8 cellular contexts compared by ENCODE assay signal in genomic region chr17:76523084-76524037, GRCh38. TPM values are rescaled to one million over a fixed set of nuclear protein-coding genes. Genes with fewer than 3 reads are reported as not detected.
DNase-seq lines count a peak whose midpoint lies in the region; ATAC-seq, FAIRE-seq and TF ChIP-seq lines count a peak whose summit lies in the region.

No MANE protein-coding gene starts in this region.

- peak; percentile 77 for FAIRE-seq in endothelial cell of umbilical vein (lab: Jason Lieb, UNC)

- BruUV-seq in endothelial cell of umbilical vein (replicated peaks; lab: Mats Ljungman, UMichigan): no TSS peak

- no peaks in the 10 kb centered on the region for H3K27me3 Mint-ChIP-seq in CD4-positive, alpha-beta T cell
- H3K27me3 Mint-ChIP-seq in activated CD8-positive, alpha-beta memory T cell treated with anti-CD3 and anti-CD28 coated beads, Interleukin-2, amount 10 ng/mL, durations not matched to agents 7 days and 5 days: peaks cover 7% of the 10 kb centered on the region
- peaks cover 0 to 14% (median 11%) of the 10 kb centered on the region in 3 donors for H3K27me3 Mint-ChIP-seq in naive B cell

- H3K36me3 ChIP-seq in endothelial cell of umbilical vein (ENCODE audit: control insufficient read depth in 2 of 2, extremely low read depth in 1 of 2, insufficient read depth in 2 of 2, low read length in 2 of 2): no peaks in the 10 kb centered on the region

- TF ChIP-seq CTCF in CD4-positive, alpha-beta T cell (IDR thresholded peaks at IDR 0.05): peak; percentile 99
- TF ChIP-seq CTCF in HFF-Myc (IDR thresholded peaks at IDR 0.05; ENCODE audit: low read depth, low read length, missing control alignments) (peak; percentile 99), endothelial cell of umbilical vein (IDR thresholded peaks at IDR 0.05; ENCODE audit: extremely low read depth in 1 of 2, insufficient read depth in 1 of 2, low read depth in 1 of 2, low read length in 2 of 2) (peak; percentile 99 to 100)

- dilution Hi-C loops in endothelial cell of umbilical vein (cut with MboI; ENCODE audit: extremely low pct_ligation_motif_present, low sequenced_read_pairs): no loop called here

- H3K9me3 Mint-ChIP-seq in CD4-positive, alpha-beta T cell: no peaks in the 10 kb centered on the region
- H3K9me3 Mint-ChIP-seq in activated CD8-positive, alpha-beta memory T cell treated with anti-CD3 and anti-CD28 coated beads, Interleukin-2, amount 10 ng/mL, durations not matched to agents 7 days and 5 days (ENCODE audit: low read depth): no peaks in the 10 kb centered on the region
- H3K9me3 Mint-ChIP-seq in naive B cell: no peaks in the 10 kb centered on the region

- H3K27ac ChIP-seq in CD4-positive, alpha-beta T cell (ENCODE audit: low read depth, low read length): no peak overlapping the region
- no peak overlapping the region for H3K27ac ChIP-seq in endothelial cell of umbilical vein (ENCODE audit: insufficient read depth, low read depth, low read length)

- ATAC-seq in CD4-positive, alpha-beta T cell (ENCODE audit: poor library complexity): peak; percentile 88
- ATAC-seq in activated CD8-positive, alpha-beta memory T cell treated with anti-CD3 and anti-CD28 coated beads, Interleukin-2, amount 10 ng/mL, durations not matched to agents 7 days and 5 days: peak; percentile 88
- ATAC-seq in naive B cell (ENCODE audit: low read depth in 2 of 2): peak; percentile 29 to 51

- intact Hi-C loops in CD4-positive, alpha-beta T cell (cut with DNase I, micrococcal nuclease): loop anchor here (1.0 to 2.0 kb wide), 6 partner anchors 24 to 192 kb away; no protein-coding TSS in a partner anchor
- intact Hi-C loops in endothelial cell of umbilical vein (cut with micrococcal nuclease): loop anchor here (1.0 to 10.0 kb wide), 6 partner anchors 24 to 191 kb away; partner anchors contain the start of gene MXRA7

- no peak for TF ChIP-seq POLR2A in endothelial cell of umbilical vein (IDR thresholded peaks at IDR 0.05; ENCODE audit: low read depth, low read length)

- no peaks in the 10 kb centered on the region for H3K79me2 ChIP-seq in endothelial cell of umbilical vein (ENCODE audit: control insufficient read depth, insufficient read depth, low read length)

- peaks cover 26% of the 10 kb centered on the region for H3K4me1 Mint-ChIP-seq in CD4-positive, alpha-beta T cell (ENCODE audit: low read depth)
- H3K4me1 Mint-ChIP-seq in activated CD8-positive, alpha-beta memory T cell treated with anti-CD3 and anti-CD28 coated beads, Interleukin-2, amount 10 ng/mL, durations not matched to agents 7 days and 5 days: peaks cover 15% of the 10 kb centered on the region
- H3K4me1 Mint-ChIP-seq in naive B cell: peaks cover 24 to 40% (median 30%) of the 10 kb centered on the region in 3 donors

- H3K9me3 ChIP-seq in CD4-positive, alpha-beta T cell (ENCODE audit: control insufficient read depth, low read length): no peaks in the 10 kb centered on the region
- H3K9me3 ChIP-seq in endothelial cell of umbilical vein (replicated peaks; ENCODE audit: control insufficient read depth, insufficient read depth, low read length): no peaks in the 10 kb centered on the region

- CTCF ChIA-PET in CD4-positive, alpha-beta T cell (lab: Charles Lee): interaction anchor here (0.7 to 3.6 kb wide), 30 partner anchors 10 to 229 kb away, joined by 3 to 60 read pairs (median 4); partner anchors contain the start of genes CYGB, PRCD, ST6GALNAC2 and UBE2O
- CTCF ChIA-PET in activated CD8-positive, alpha-beta memory T cell treated with anti-CD3 and anti-CD28 coated beads, Interleukin-2, amount 10 ng/mL, durations not matched to agents 7 days and 5 days (lab: Charles Lee): interaction anchor here (0.5 to 6.6 kb wide), 54 partner anchors 9 to 249 kb away, joined by 3 to 106 read pairs (median 4); partner anchors contain the start of genes AANAT, CYGB, PRCD and SPHK1
- CTCF ChIA-PET in endothelial cell of umbilical vein (lab: Charles Lee): interaction anchor here (0.6 to 5.9 kb wide), 26 partner anchors 9 to 669 kb away, joined by 3 to 112 read pairs (median 8); partner anchors contain the start of genes CYGB, JMJD6, METTL23 and MXRA7

- no peaks in the 10 kb centered on the region for H3K27me3 ChIP-seq in CD4-positive, alpha-beta T cell (ENCODE audit: control insufficient read depth, insufficient read depth, low read length)
- H3K27me3 ChIP-seq in endothelial cell of umbilical vein (ENCODE audit: control insufficient read depth in 2 of 2, insufficient read depth in 2 of 2, low read length in 2 of 2): no peaks in the 10 kb centered on the region

- no peaks in the 10 kb centered on the region for H4K20me1 ChIP-seq in endothelial cell of umbilical vein (replicated peaks; ENCODE audit: control insufficient read depth, extremely low read depth, insufficient read depth, low read length)

- H3K36me3 Mint-ChIP-seq in CD4-positive, alpha-beta T cell (ENCODE audit: low read depth): no peaks in the 10 kb centered on the region
- no peaks in the 10 kb centered on the region for H3K36me3 Mint-ChIP-seq in activated CD8-positive, alpha-beta memory T cell treated with anti-CD3 and anti-CD28 coated beads, Interleukin-2, amount 10 ng/mL, durations not matched to agents 7 days and 5 days
- no peaks in the 10 kb centered on the region for H3K36me3 Mint-ChIP-seq in naive B cell

- no peak overlapping the region for H3K4me3 Mint-ChIP-seq in CD4-positive, alpha-beta T cell
- peak overlapping the region; percentile 8 for H3K4me3 Mint-ChIP-seq in activated CD8-positive, alpha-beta memory T cell treated with anti-CD3 and anti-CD28 coated beads, Interleukin-2, amount 10 ng/mL, durations not matched to agents 7 days and 5 days
- peak overlapping the region in 4 of 8 donors; percentile 30 to 80 (median 54) for H3K4me3 Mint-ChIP-seq in naive B cell

- DNase-seq in CD4-positive, alpha-beta T cell: peak; percentile 66 to 87 (median 80)
- no peak for DNase-seq in HFF-Myc (ENCODE audit: extremely low read depth, low read depth)
- peak; percentile 61 for DNase-seq in NCI-H748 (lab: John Stamatoyannopoulos, UW; ENCODE audit: unreplicated experiment)
- DNase-seq in activated CD8-positive, alpha-beta memory T cell treated with anti-CD3 and anti-CD28 coated beads, Interleukin-2, amount 10 ng/mL, durations not matched to agents 7 days and 5 days: peak; percentile 85
- peak; percentile 60 for DNase-seq in endothelial cell of umbilical vein (ENCODE audit: low read depth, low spot score)
- DNase-seq in naive B cell: peak; percentile 82
- DNase-seq in stimulated activated CD8-positive, alpha-beta memory T cell treated with anti-CD3 and anti-CD28 coated beads, Interleukin-7, amount 100 ng/mL, for 4 hours (ENCODE audit: low read depth in 2 of 2): peak; percentile 53 to 69
- DNase-seq in GF-D8 (lab: John Stamatoyannopoulos, UW): no peak

- H3K9me1 ChIP-seq in endothelial cell of umbilical vein (replicated peaks; ENCODE audit: control insufficient read depth, extremely low read depth, insufficient read depth, low read length): no peaks in the 10 kb centered on the region

- H2AFZ ChIP-seq in endothelial cell of umbilical vein (ENCODE audit: low read depth, low read length): peak overlapping the region; percentile 78

- H3K4me3 ChIP-seq in HFF-Myc (replicated peaks; ENCODE audit: low read depth, low read length) (no peak overlapping the region), endothelial cell of umbilical vein (replicated peaks in 1 of 3; ENCODE audit: insufficient read depth in 1 of 3, low read depth in 1 of 3, low read length in 3 of 3) (no peak overlapping the region)

- H3K27ac Mint-ChIP-seq in CD4-positive, alpha-beta T cell: peak overlapping the region; percentile 41
- H3K27ac Mint-ChIP-seq in activated CD8-positive, alpha-beta memory T cell treated with anti-CD3 and anti-CD28 coated beads, Interleukin-2, amount 10 ng/mL, durations not matched to agents 7 days and 5 days: no peak overlapping the region
- peak overlapping the region in 5 of 6 donors; percentile 39 to 90 (median 87) for H3K27ac Mint-ChIP-seq in naive B cell

- no peak overlapping the region for H3K4me2 ChIP-seq in endothelial cell of umbilical vein (ENCODE audit: insufficient read depth, low read length)

- no peak overlapping the region for H3K9ac ChIP-seq in endothelial cell of umbilical vein (replicated peaks; ENCODE audit: extremely low read depth, insufficient read depth, low read length)

- H3K4me1 ChIP-seq in endothelial cell of umbilical vein (ENCODE audit: control insufficient read depth, extremely low read depth, insufficient read depth, low read length): peaks cover 10% of the 10 kb centered on the region

- POLR2A ChIA-PET in CD4-positive, alpha-beta T cell (lab: Charles Lee): interaction anchor here (0.6 to 1.6 kb wide), 8 partner anchors 14 to 191 kb away, joined by 3 to 11 read pairs (median 4); no protein-coding TSS in a partner anchor
- POLR2A ChIA-PET in endothelial cell of umbilical vein (lab: Charles Lee): no interaction called here

RNA-seq across cellular contexts. Expression of gene CYGB, which starts 14.1 kb away (rescaled TPM):
- total RNA-seq in CD4-positive, alpha-beta T cell: not detected
- total RNA-seq in activated CD8-positive, alpha-beta memory T cell treated with anti-CD3 and anti-CD28 coated beads, Interleukin-2, amount 10 ng/mL, durations not matched to agents 7 days and 5 days: not detected
- 0.42 and 0.91 TPM in 2 replicates for total RNA-seq in endothelial cell of umbilical vein
- polyA plus RNA-seq in endothelial cell of umbilical vein: 0.22 and 0.51 TPM in 2 replicates
- polyA plus RNA-seq in endothelial cell of umbilical vein (2011; cell fraction: cytosol; rRNA removed): 0.26 and 0.31 TPM in 2 replicates
- 0.13 TPM in 1 of 2 replicates, not detected in the other for polyA plus RNA-seq in endothelial cell of umbilical vein (2011; cell fraction: nucleus; rRNA removed)
- 0.23 and 1.4 TPM in 2 replicates for polyA plus RNA-seq in endothelial cell of umbilical vein (2012)
- polyA minus RNA-seq in endothelial cell of umbilical vein: 0.08 and 0.36 TPM in 2 replicates
- not detected for polyA minus RNA-seq in endothelial cell of umbilical vein (2011; cell fraction: cytosol; rRNA and poly(A)+ RNA removed)
- not detected in 2 replicates for polyA minus RNA-seq in endothelial cell of umbilical vein (2011; cell fraction: nucleus; rRNA and poly(A)+ RNA removed)
- polyA plus RNA-seq in naive B cell (ENCODE audit: low read depth in 6 of 6): 1 to 10 TPM in 2 of 6 donors, under 1 TPM in 4; 0.21 to 2.4 (median 0.79) TPM

RNA-seq across cellular contexts. Expression of gene PRCD, which starts 16.5 kb away (rescaled TPM):
- not detected for total RNA-seq in CD4-positive, alpha-beta T cell
- total RNA-seq in activated CD8-positive, alpha-beta memory T cell treated with anti-CD3 and anti-CD28 coated beads, Interleukin-2, amount 10 ng/mL, durations not matched to agents 7 days and 5 days: not detected
- total RNA-seq in endothelial cell of umbilical vein: not detected in 2 replicates
- polyA plus RNA-seq in endothelial cell of umbilical vein (not detected in 2 replicates), naive B cell (ENCODE audit: low read depth in 6 of 6) (10 to 100 TPM; 21.6 to 54.4 (median 34.3) TPM)
- not detected in 2 replicates for polyA plus RNA-seq in endothelial cell of umbilical vein (2011; cell fraction: cytosol; rRNA removed)
- 0.12 and 0.34 TPM in 2 replicates for polyA plus RNA-seq in endothelial cell of umbilical vein (2011; cell fraction: nucleus; rRNA removed)
- 0.26 TPM in 1 of 2 replicates, not detected in the other for polyA plus RNA-seq in endothelial cell of umbilical vein (2012)
- not detected in 2 replicates for polyA minus RNA-seq in endothelial cell of umbilical vein
- polyA minus RNA-seq in endothelial cell of umbilical vein (2011; cell fraction: cytosol; rRNA and poly(A)+ RNA removed): not detected
- not detected in 2 replicates for polyA minus RNA-seq in endothelial cell of umbilical vein (2011; cell fraction: nucleus; rRNA and poly(A)+ RNA removed)

RNA-seq across cellular contexts. Expression of gene RHBDF2, which starts 22.1 kb away (rescaled TPM):
- total RNA-seq in CD4-positive, alpha-beta T cell: 10 to 100 TPM; 22.6 to 24.9 TPM
- total RNA-seq in activated CD8-positive, alpha-beta memory T cell treated with anti-CD3 and anti-CD28 coated beads, Interleukin-2, amount 10 ng/mL, durations not matched to agents 7 days and 5 days: 10 to 100 TPM; 29.6 to 42.1 TPM
- 38.5 and 42.6 TPM in 2 replicates for total RNA-seq in endothelial cell of umbilical vein
- polyA plus RNA-seq in endothelial cell of umbilical vein (25.5 and 35.0 TPM in 2 replicates), naive B cell (ENCODE audit: low read depth in 6 of 6) (100 to 1,000 TPM in 1 of 6 donors, 10 to 100 TPM in 5; 44.0 to 148 (median 51.7) TPM)
- polyA plus RNA-seq in endothelial cell of umbilical vein (2011; cell fraction: cytosol; rRNA removed): 14.3 and 17.0 TPM in 2 replicates
- 34.9 and 50.9 TPM in 2 replicates for polyA plus RNA-seq in endothelial cell of umbilical vein (2011; cell fraction: nucleus; rRNA removed)
- polyA plus RNA-seq in endothelial cell of umbilical vein (2012): 28.8 and 49.4 TPM in 2 replicates
- 18.1 and 20.4 TPM in 2 replicates for polyA minus RNA-seq in endothelial cell of umbilical vein
- polyA minus RNA-seq in endothelial cell of umbilical vein (2011; cell fraction: cytosol; rRNA and poly(A)+ RNA removed): 4.5 TPM
- polyA minus RNA-seq in endothelial cell of umbilical vein (2011; cell fraction: nucleus; rRNA and poly(A)+ RNA removed): 16.7 and 35.6 TPM in 2 replicates

RNA-seq across cellular contexts. Expression of gene AANAT, which starts 56.0 kb away (rescaled TPM):
- under 1 TPM in 1 of 2 experiments, not detected in 1; 0.14 TPM for total RNA-seq in CD4-positive, alpha-beta T cell
- not detected for total RNA-seq in activated CD8-positive, alpha-beta memory T cell treated with anti-CD3 and anti-CD28 coated beads, Interleukin-2, amount 10 ng/mL, durations not matched to agents 7 days and 5 days
- total RNA-seq in endothelial cell of umbilical vein: not detected in 2 replicates
- not detected in 2 replicates for polyA plus RNA-seq in endothelial cell of umbilical vein
- polyA plus RNA-seq in endothelial cell of umbilical vein (2011; cell fraction: cytosol; rRNA removed): 0.10 TPM in 1 of 2 replicates, not detected in the other
- polyA plus RNA-seq in endothelial cell of umbilical vein (2011; cell fraction: nucleus; rRNA removed): not detected in 2 replicates
- not detected in 2 replicates for polyA plus RNA-seq in endothelial cell of umbilical vein (2012)
- polyA minus RNA-seq in endothelial cell of umbilical vein: not detected in 2 replicates
- polyA minus RNA-seq in endothelial cell of umbilical vein (2011; cell fraction: cytosol; rRNA and poly(A)+ RNA removed): not detected
- polyA minus RNA-seq in endothelial cell of umbilical vein (2011; cell fraction: nucleus; rRNA and poly(A)+ RNA removed): not detected in 2 replicates
- polyA plus RNA-seq in naive B cell (ENCODE audit: low read depth in 6 of 6): 1 to 10 TPM in 1 of 6 donors, under 1 TPM in 2, not detected in 3; 0.24 to 1.2 (median 0.43) TPM

Comparison
In these comparisons a context has a peak if more than half of its experiments do, and no peak if none do; other contexts are left out.
1. DNase-seq: peak in CD4-positive, alpha-beta T cell (10 of 10), NCI-H748 (single experiment), activated CD8-positive, alpha-beta memory T cell treated with anti-CD3 and anti-CD28 coated beads, Interleukin-2, amount 10 ng/mL, durations not matched to agents 7 days and 5 days (single experiment), endothelial cell of umbilical vein (single experiment), naive B cell (single experiment) and stimulated activated CD8-positive, alpha-beta memory T cell treated with anti-CD3 and anti-CD28 coated beads, Interleukin-7, amount 100 ng/mL, for 4 hours (2 of 2); none in HFF-Myc (single experiment) and GF-D8 (single experiment).
2. Peak in every context shown above with its lines, with median percentiles within 50 percentile points of each other: ATAC-seq and CTCF ChIP-seq.